8 cellular contexts compared by ENCODE assay signal in genomic region chr9:112086627-112087026, GRCh38.
DNase-seq lines count a peak whose midpoint lies in the region; ATAC-seq and TF ChIP-seq lines count a peak whose summit lies in the region.

No MANE protein-coding gene starts in this region.

- ATAC-seq in lung (ENCODE audit: insufficient read depth, low FRiP score): no peak
- ATAC-seq in sciatic nerve: no peak
- no peak for ATAC-seq in GM19035 (IDR thresholded peaks at IDR 0.05; ENCODE audit: unreplicated experiment)
- ATAC-seq in GM21528 (IDR thresholded peaks at IDR 0.05; ENCODE audit: low FRiP score, unreplicated experiment): no peak

- H3K4me3 ChIP-seq in LNCaP clone FGC (ENCODE audit: low read depth, low read length) (no peak overlapping the region), ascending aorta (no peak overlapping the region), lung (no peak overlapping the region)

- no peak overlapping the region for H3K27ac ChIP-seq in ascending aorta
- no peak overlapping the region for H3K27ac ChIP-seq in lung (ENCODE audit: low read depth in 1 of 2, low read length in 1 of 2)

- DNase-seq in DMS53 treated with DMSO at 0.1 percent for 48 hours (lab: John Stamatoyannopoulos, UW; ENCODE audit: unreplicated experiment) (peak; percentile 21), LNCaP clone FGC (ENCODE audit: low read depth) (no peak), ascending aorta (ENCODE audit: low spot score in 2 of 2) (no peak), lung (ENCODE audit: low spot score) (no peak), sciatic nerve (ENCODE audit: low spot score) (no peak)
- no peak for DNase-seq in activated T-cell treated with anti-CD3 and anti-CD28 coated beads, Interleukin-2, amount 50 U/mL, for 48 hours

- WGBS in lung, 2 donors: 85 to 92% methylated on average over 2 of the region's 2 CpGs

- H3K4me1 ChIP-seq in ascending aorta (no peaks in the 10 kb centered on the region), lung (ENCODE audit: control insufficient read depth in 2 of 2, insufficient read depth in 2 of 2, low read length in 2 of 2) (no peaks in the 10 kb centered on the region)

- peak; percentile 64 for TF ChIP-seq CTCF in LNCaP clone FGC (IDR thresholded peaks at IDR 0.05; ENCODE audit: control insufficient read depth, extremely low read depth, insufficient read depth)
- peak in 2 of 3 experiments; percentile 32 to 48 for TF ChIP-seq CTCF in ascending aorta (IDR thresholded peaks at IDR 0.05)
- peak; percentile 42 for TF ChIP-seq CTCF in lung (IDR thresholded peaks at IDR 0.05; ENCODE audit: control extremely low read depth, extremely low read depth)

- no peaks in the 10 kb centered on the region for H3K27me3 ChIP-seq in ascending aorta
- no peaks in the 10 kb centered on the region for H3K27me3 ChIP-seq in lung (ENCODE audit: control insufficient read depth, insufficient read depth)

- H3K36me3 ChIP-seq in ascending aorta (no peaks in the 10 kb centered on the region), lung (ENCODE audit: control insufficient read depth in 2 of 2, insufficient read depth in 2 of 2, low read length in 2 of 2) (peaks cover 0 to 1% of the 10 kb centered on the region in 2 donors)

- H3K9me3 ChIP-seq in ascending aorta: no peaks in the 10 kb centered on the region
- H3K9me3 ChIP-seq in lung (ENCODE audit: control insufficient read depth in 2 of 2, insufficient read depth in 1 of 2, low read length in 1 of 2): no peaks in the 10 kb centered on the region

- intact Hi-C loops in ascending aorta (cut with DNase I) (no loop called here), sciatic nerve (cut with DNase I) (no loop called here)
